ENCODE assay signal across 21 cellular contexts in genomic region chr13:44278164-44278563, GRCh38.
DNase-seq lines count a peak whose midpoint lies in the region; ATAC-seq and TF ChIP-seq lines count a peak whose summit lies in the region.
"Had no signal": no experiment of that assay in that cellular context is flagged by ENCODE, and none has a peak within 500 bp of the region (broad histone marks: within the 10 kb centered on the region; RNA-seq: fewer than 3 reads in every experiment).

No MANE protein-coding gene starts in this region.

- no peaks in the 10 kb centered on the region for H4K20me1 ChIP-seq in fibroblast of lung (ENCODE audit: control insufficient read depth, extremely low read depth, insufficient read depth, low read length)

- H3K36me3 ChIP-seq in fibroblast of lung (ENCODE audit: control insufficient read depth, insufficient read depth, low read length): no peaks in the 10 kb centered on the region
- H3K36me3 ChIP-seq in subcutaneous abdominal adipose tissue (ENCODE audit: control insufficient read depth in 5 of 5, insufficient read depth in 5 of 5, low read length in 5 of 5): no peaks in the 10 kb centered on the region
- H3K36me3 ChIP-seq in mesendoderm (ENCODE audit: control insufficient read depth, insufficient read depth, low read length): no peaks in the 10 kb centered on the region
- H3K36me3 ChIP-seq: thoracic aorta had no signal

- H3K79me2 ChIP-seq in fibroblast of lung (ENCODE audit: control insufficient read depth, insufficient read depth, low read length) (no peaks in the 10 kb centered on the region), mesendoderm (ENCODE audit: control insufficient read depth, insufficient read depth, low read length) (no peaks in the 10 kb centered on the region)

- no peak overlapping the region for H4K8ac ChIP-seq in mesendoderm (ENCODE audit: low read depth, low read length)

- no peak overlapping the region for H3K4me2 ChIP-seq in fibroblast of lung (ENCODE audit: extremely low read depth, insufficient read depth, low read length)
- no peak overlapping the region for H3K4me2 ChIP-seq in mesendoderm (ENCODE audit: low read length)
- H3K4me2 ChIP-seq: GM23338 had no signal

- H3K27me3 ChIP-seq in fibroblast of lung (ENCODE audit: control insufficient read depth, insufficient read depth, low read length) (no peaks in the 10 kb centered on the region), subcutaneous abdominal adipose tissue (ENCODE audit: control insufficient read depth in 5 of 5, insufficient read depth in 4 of 5, low read length in 5 of 5) (no peaks in the 10 kb centered on the region), mesendoderm (ENCODE audit: insufficient read depth, low read length, poor library complexity) (no peaks in the 10 kb centered on the region)

- H3K4me1 ChIP-seq in fibroblast of lung (ENCODE audit: control insufficient read depth, extremely low read depth, insufficient read depth, low read length): peaks cover 10% of the 10 kb centered on the region
- peaks cover 0 to 41% (median 12%) of the 10 kb centered on the region in 5 donors for H3K4me1 ChIP-seq in subcutaneous abdominal adipose tissue (ENCODE audit: control insufficient read depth in 5 of 5, insufficient read depth in 5 of 5, low read length in 5 of 5)
- H3K4me1 ChIP-seq in mesendoderm (ENCODE audit: control insufficient read depth, low read depth, low read length): no peaks in the 10 kb centered on the region

- no peak overlapping the region for H3K4me3 Mint-ChIP-seq in activated naive CD8-positive, alpha-beta T cell treated with anti-CD3 and anti-CD28 coated beads, Interleukin-2, amount 10 ng/mL, durations not matched to agents 7 days and 5 days
- no peak overlapping the region for H3K4me3 Mint-ChIP-seq in activated naive CD8-positive, alpha-beta T cell treated with anti-CD3 and anti-CD28 coated beads, Interleukin-2, amount 50 U/mL, for 24 hours
- no peak overlapping the region for H3K4me3 Mint-ChIP-seq in stimulated activated memory B cell treated with anti-CD40 and anti-IgM and Interleukin-4, amounts not matched to agents 10 μg/mL and 1 μg/mL and 100 μg/mL, for 72 hours
- H3K4me3 Mint-ChIP-seq: GM23338 had no signal

- no peak overlapping the region for H3K56ac ChIP-seq in mesendoderm (ENCODE audit: low read length)

- no peaks in the 10 kb centered on the region for H3K79me1 ChIP-seq in mesendoderm (ENCODE audit: low read length)

- H3K9ac ChIP-seq in fibroblast of lung (ENCODE audit: insufficient read depth, low read length) (no peak overlapping the region), subcutaneous abdominal adipose tissue (ENCODE audit: low read length in 5 of 5) (no peak overlapping the region), mesendoderm (ENCODE audit: low read length) (no peak overlapping the region)

- H4K5ac ChIP-seq in mesendoderm (ENCODE audit: low read length): no peak overlapping the region

- no peak overlapping the region for H3K4ac ChIP-seq in mesendoderm (ENCODE audit: low read depth, low read length)

- no peak for TF ChIP-seq CTCF in fibroblast of lung (conservative IDR thresholded peaks at IDR 0.05 in 1 of 2, IDR thresholded peaks at IDR 0.05 in 1 of 2; ENCODE audit: low read depth in 1 of 2, low read length in 2 of 2)

- H3K36me3 Mint-ChIP-seq in activated naive CD8-positive, alpha-beta T cell treated with anti-CD3 and anti-CD28 coated beads, Interleukin-2, amount 10 ng/mL, durations not matched to agents 7 days and 5 days: peaks cover 17% of the 10 kb centered on the region
- H3K36me3 Mint-ChIP-seq in activated naive CD8-positive, alpha-beta T cell treated with anti-CD3 and anti-CD28 coated beads, Interleukin-2, amount 50 U/mL, for 24 hours (ENCODE audit: low read depth): no peaks in the 10 kb centered on the region
- peaks cover 14% of the 10 kb centered on the region for H3K36me3 Mint-ChIP-seq in stimulated activated memory B cell treated with anti-CD40 and anti-IgM and Interleukin-4, amounts not matched to agents 10 μg/mL and 1 μg/mL and 100 μg/mL, for 72 hours

- ATAC-seq in activated naive CD8-positive, alpha-beta T cell treated with anti-CD3 and anti-CD28 coated beads, Interleukin-2, amount 10 ng/mL, durations not matched to agents 7 days and 5 days (ENCODE audit: low read depth): no peak
- ATAC-seq in activated naive CD8-positive, alpha-beta T cell treated with anti-CD3 and anti-CD28 coated beads, Interleukin-2, amount 50 U/mL, for 24 hours: no peak
- ATAC-seq in stimulated activated memory B cell treated with anti-CD40 and anti-IgM and Interleukin-4, amounts not matched to agents 10 μg/mL and 1 μg/mL and 100 μg/mL, for 72 hours: no peak
- ATAC-seq: GM23338, left cardiac atrium had no signal

- peak overlapping the region; percentile 44 for H2AFZ ChIP-seq in fibroblast of lung (ENCODE audit: low read length)
- H2AFZ ChIP-seq: GM23338 had no signal

- H3K4me3 ChIP-seq in fibroblast of lung (replicated peaks in 1 of 4; ENCODE audit: control extremely low read depth in 1 of 4, insufficient read depth in 1 of 4, low read depth in 3 of 4, low read length in 4 of 4) (no peak overlapping the region), subcutaneous abdominal adipose tissue (ENCODE audit: low read depth in 1 of 5, low read length in 5 of 5) (peak overlapping the region in 3 of 5 donors; percentile 5 to 17 (median 11)), mesendoderm (ENCODE audit: low read length) (no peak overlapping the region)
- H3K4me3 ChIP-seq: GM23338, thoracic aorta had no signal

- WGBS in mesendoderm (ENCODE audit: extremely low coverage, insufficient coverage, low lambda C conversion rate): no CpG with 5 or more reads among the region's 4 CpGs

- H3K23ac ChIP-seq in mesendoderm (ENCODE audit: low read length): no peak overlapping the region

- peaks cover 31% of the 10 kb centered on the region for H3K4me1 Mint-ChIP-seq in activated naive CD8-positive, alpha-beta T cell treated with anti-CD3 and anti-CD28 coated beads, Interleukin-2, amount 10 ng/mL, durations not matched to agents 7 days and 5 days
- peaks cover 48% of the 10 kb centered on the region for H3K4me1 Mint-ChIP-seq in activated naive CD8-positive, alpha-beta T cell treated with anti-CD3 and anti-CD28 coated beads, Interleukin-2, amount 50 U/mL, for 24 hours
- H3K4me1 Mint-ChIP-seq in stimulated activated memory B cell treated with anti-CD40 and anti-IgM and Interleukin-4, amounts not matched to agents 10 μg/mL and 1 μg/mL and 100 μg/mL, for 72 hours: peaks cover 25% of the 10 kb centered on the region

- no peak overlapping the region for H3K18ac ChIP-seq in mesendoderm (ENCODE audit: low read length)

- H2AK5ac ChIP-seq in mesendoderm (ENCODE audit: low read length): no peak overlapping the region

- DNase-seq in activated naive CD8-positive, alpha-beta T cell treated with anti-CD3 and anti-CD28 coated beads, Interleukin-2, amount 10 ng/mL, durations not matched to agents 7 days and 5 days: no peak
- DNase-seq in activated naive CD8-positive, alpha-beta T cell treated with anti-CD3 and anti-CD28 coated beads, Interleukin-2, amount 50 U/mL, for 24 hours: no peak
- peak; percentile 24 for DNase-seq in NCI-H446 treated with DMSO at 0.1 percent for 48 hours (lab: John Stamatoyannopoulos, UW)
- peak in 1 of 2 donors; percentile 45 for DNase-seq in fibroblast of lung (ENCODE audit: low read depth in 2 of 2)
- no peak for DNase-seq in mesendoderm
- no peak for DNase-seq in NCI-H2196 (lab: John Stamatoyannopoulos, UW; ENCODE audit: unreplicated experiment)
- DNase-seq: activated CD8-positive, alpha-beta memory T cell treated with anti-CD3 and anti-CD28 coated beads, Interleukin-2, amount 50 U/mL, for 4 hours; activated effector memory CD4-positive, alpha-beta T cell treated with anti-CD3 and anti-CD28 coated beads, Interleukin-2, amount 50 U/mL, for 16 hours; anterior cingulate cortex; central memory CD4-positive, alpha-beta T cell; effector memory CD4-positive, alpha-beta T cell; glutamatergic neuron; Kasumi-1; left cardiac atrium; NCI-H1105 treated with DMSO at 0.1 percent for 48 hours; NCI-H748 treated with DMSO at 0.1 percent for 48 hours; nucleus accumbens had no signal

- no peak overlapping the region for H2BK15ac ChIP-seq in mesendoderm (replicated peaks; ENCODE audit: low read depth)

- H3K27ac ChIP-seq in fibroblast of lung (ENCODE audit: insufficient read depth, low read length) (no peak overlapping the region), subcutaneous abdominal adipose tissue (ENCODE audit: low read depth, low read length) (peak overlapping the region; percentile 38), mesendoderm (ENCODE audit: low read depth, low read length) (no peak overlapping the region)
- H3K27ac ChIP-seq: thoracic aorta had no signal

- peak overlapping the region; percentile 71 for H3K27ac Mint-ChIP-seq in activated naive CD8-positive, alpha-beta T cell treated with anti-CD3 and anti-CD28 coated beads, Interleukin-2, amount 10 ng/mL, durations not matched to agents 7 days and 5 days
- no peak overlapping the region for H3K27ac Mint-ChIP-seq in activated naive CD8-positive, alpha-beta T cell treated with anti-CD3 and anti-CD28 coated beads, Interleukin-2, amount 50 U/mL, for 24 hours
- H3K27ac Mint-ChIP-seq in stimulated activated memory B cell treated with anti-CD40 and anti-IgM and Interleukin-4, amounts not matched to agents 10 μg/mL and 1 μg/mL and 100 μg/mL, for 72 hours: no peak overlapping the region
- H3K27ac Mint-ChIP-seq: GM23338 had no signal

- POLR2A ChIA-PET in activated naive CD8-positive, alpha-beta T cell treated with anti-CD3 and anti-CD28 coated beads, Interleukin-2, amount 10 ng/mL, durations not matched to agents 7 days and 5 days (lab: Charles Lee): no interaction called here

- peaks cover 7% of the 10 kb centered on the region for H3K9me3 Mint-ChIP-seq in activated naive CD8-positive, alpha-beta T cell treated with anti-CD3 and anti-CD28 coated beads, Interleukin-2, amount 10 ng/mL, durations not matched to agents 7 days and 5 days
- H3K9me3 Mint-ChIP-seq in activated naive CD8-positive, alpha-beta T cell treated with anti-CD3 and anti-CD28 coated beads, Interleukin-2, amount 50 U/mL, for 24 hours: peaks cover 9% of the 10 kb centered on the region
- H3K9me3 Mint-ChIP-seq in stimulated activated memory B cell treated with anti-CD40 and anti-IgM and Interleukin-4, amounts not matched to agents 10 μg/mL and 1 μg/mL and 100 μg/mL, for 72 hours: peaks cover 3% of the 10 kb centered on the region
- H3K9me3 Mint-ChIP-seq: GM23338 had no signal

- H2BK120ac ChIP-seq in mesendoderm (ENCODE audit: low read depth, low read length): no peak overlapping the region

- H3K27me3 Mint-ChIP-seq in activated naive CD8-positive, alpha-beta T cell treated with anti-CD3 and anti-CD28 coated beads, Interleukin-2, amount 10 ng/mL, durations not matched to agents 7 days and 5 days: peaks cover 7% of the 10 kb centered on the region
- peaks cover 6% of the 10 kb centered on the region for H3K27me3 Mint-ChIP-seq in activated naive CD8-positive, alpha-beta T cell treated with anti-CD3 and anti-CD28 coated beads, Interleukin-2, amount 50 U/mL, for 24 hours
- H3K27me3 Mint-ChIP-seq in stimulated activated memory B cell treated with anti-CD40 and anti-IgM and Interleukin-4, amounts not matched to agents 10 μg/mL and 1 μg/mL and 100 μg/mL, for 72 hours: peaks cover 46% of the 10 kb centered on the region

- no peaks in the 10 kb centered on the region for H3K9me3 ChIP-seq in fibroblast of lung (ENCODE audit: control insufficient read depth, insufficient read depth, low read depth, low read length)
- no peaks in the 10 kb centered on the region for H3K9me3 ChIP-seq in subcutaneous abdominal adipose tissue (ENCODE audit: control insufficient read depth in 5 of 5, low read length in 5 of 5)
- H3K9me3 ChIP-seq: thoracic aorta had no signal

- no peak overlapping the region for H2BK5ac ChIP-seq in mesendoderm (ENCODE audit: low read length)

Comparison
In these comparisons a context has a peak if more than half of its experiments do, and no peak if none do; other contexts are left out.
1. H3K4me3 ChIP-seq: peak in subcutaneous abdominal adipose tissue (3 of 5); none in fibroblast of lung (0 of 4) and mesendoderm (single experiment).